ENCODE assay signal across 34 cellular contexts in genomic region chr3:129329858-129330257, GRCh38.
"Had no signal": no experiment of that assay in that cellular context is flagged by ENCODE, and none has a peak within 500 bp of the region (broad histone marks: within the 10 kb centered on the region; RNA-seq: fewer than 3 reads in every experiment).

No MANE protein-coding gene starts in this region.

- H3K36me3 ChIP-seq: MG63 had no signal

- H3K27me3 ChIP-seq: MG63 had no signal

- H3K9me3 ChIP-seq: MG63 had no signal

- H3K4me3 ChIP-seq: MG63 had no signal

- DNase-seq: Karpas-422, Kasumi-1, MG63, MM.1S, NCI-H1048, NCI-H1092, NCI-H1092 treated with DMSO at 0.1 percent for 48 hours, NCI-H1105, NCI-H1105 treated with DMSO at 0.1 percent for 48 hours, NCI-H1417, NCI-H1417 treated with DMSO at 0.1 percent for 48 hours, NCI-H1436, NCI-H1436 treated with DMSO at 0.1 percent for 48 hours, NCI-H146, NCI-H1694, NCI-H1694 treated with DMSO at 0.1 percent for 48 hours, NCI-H187, NCI-H187 treated with DMSO at 0.1 percent for 48 hours, NCI-H1930, NCI-H2029, NCI-H2029 treated with DMSO at 0.1 percent for 48 hours, NCI-H2081, NCI-H2081 treated with DMSO at 0.1 percent for 48 hours, NCI-H2107, NCI-H2171, NCI-H2171 treated with DMSO at 0.1 percent for 48 hours, NCI-H2227 treated with DMSO at 0.1 percent for 48 hours, NCI-H226, NCI-H345, NCI-H446, NCI-H446 treated with DMSO at 0.1 percent for 48 hours, NCI-H510A, NCI-H510A treated with DMSO at 0.1 percent for 48 hours, NCI-H524 had no signal
